1 cellular context compared by ENCODE assay signal in genomic region chr18:58015045-58015444, GRCh38.
TF ChIP-seq lines count a peak whose summit lies in the region.

No MANE protein-coding gene starts in this region.

TF ChIP-seq in GM12878, 131 proteins besides CTCF, POLR2A, EP300 and RAD21 (continued from another document):
- TF ChIP-seq CUX1 (IDR thresholded peaks at IDR 0.05; ENCODE audit: insufficient replicate concordance, low read depth, low read length), result no peak
- no peak for TF ChIP-seq RBBP5 (conservative IDR thresholded peaks at IDR 0.05)
- TF ChIP-seq JUNB (IDR thresholded peaks at IDR 0.05), result no peak
- peak; percentile 87 for TF ChIP-seq MEF2B (IDR thresholded peaks at IDR 0.05; ENCODE audit: partially characterized antibody, poor library complexity, severe bottlenecking)
- no peak for TF ChIP-seq KDM1A (IDR thresholded peaks at IDR 0.05; ENCODE audit: borderline replicate concordance)
- TF ChIP-seq MEF2A (IDR thresholded peaks at IDR 0.05; ENCODE audit: insufficient read depth, low read depth, low read length), result no peak
- peak; percentile 51; the same call in 1 of the 2 replicates for TF ChIP-seq GATAD2B (conservative IDR thresholded peaks at IDR 0.05; ENCODE audit: low read depth)
- no peak for TF ChIP-seq TCF7 (IDR thresholded peaks at IDR 0.05; ENCODE audit: borderline replicate concordance)
- no peak for TF ChIP-seq YBX1 (IDR thresholded peaks at IDR 0.05)
- TF ChIP-seq HDAC6 (IDR thresholded peaks at IDR 0.05; ENCODE audit: unreplicated experiment), result no peak
- no peak for TF ChIP-seq EZH2 (IDR thresholded peaks at IDR 0.05; ENCODE audit: borderline replicate concordance, control insufficient read depth, low read depth, low read length)
- TF ChIP-seq MYB (IDR thresholded peaks at IDR 0.05; ENCODE audit: borderline replicate concordance, low read depth, low read length), result no peak
- no peak for TF ChIP-seq PBX3 (IDR thresholded peaks at IDR 0.05; ENCODE audit: insufficient replicate concordance, low read depth, low read length)
- peak; percentile 80 to 82 for TF ChIP-seq IKZF2 (IDR thresholded peaks at IDR 0.05)
- TF ChIP-seq EED (IDR thresholded peaks at IDR 0.05; ENCODE audit: low read depth), result peak; percentile 69
